ENCODE assay signal across 8 cellular contexts in the genomic region with DNA sequence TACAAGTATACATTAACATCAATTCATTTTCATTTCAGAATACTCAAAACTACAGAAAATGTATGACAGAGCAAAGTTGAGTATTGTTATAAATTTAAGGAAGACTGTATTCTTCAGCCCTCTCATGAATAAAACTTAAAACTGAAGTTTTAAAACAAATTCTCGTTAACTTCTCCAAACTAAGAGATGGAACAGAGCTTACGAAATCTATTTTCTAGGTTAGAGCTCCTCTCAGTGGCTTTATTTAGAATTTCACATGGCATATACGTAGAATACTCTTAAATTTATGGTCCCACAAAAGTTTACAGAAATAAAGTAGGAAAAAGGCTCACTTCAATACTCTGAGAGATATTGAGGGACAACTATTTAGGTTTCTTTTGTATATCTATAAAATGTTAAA.
A peak's percentile ranks its signal among the peaks of the same experiment; 100 is the strongest.
DNase-seq lines count a peak whose midpoint lies in the region; ATAC-seq and TF ChIP-seq lines count a peak whose summit lies in the region.

No MANE protein-coding gene starts in this region.

- no peaks in the 10 kb centered on the region for H3K4me1 Mint-ChIP-seq in type B pancreatic cell (ENCODE audit: unreplicated experiment)
- no peaks in the 10 kb centered on the region for H3K4me1 Mint-ChIP-seq in CD4-positive, alpha-beta memory T cell

- TF ChIP-seq CTCF in left ventricle myocardium inferior (IDR thresholded peaks at IDR 0.05; ENCODE audit: borderline replicate concordance) = peak; percentile 53
- TF ChIP-seq CTCF in foreskin keratinocyte (conservative IDR thresholded peaks at IDR 0.05) = peak; percentile 65
- peak; percentile 84 for TF ChIP-seq CTCF in type B pancreatic cell (conservative IDR thresholded peaks at IDR 0.05)

- H3K36me3 Mint-ChIP-seq in type B pancreatic cell = no peaks in the 10 kb centered on the region
- no peaks in the 10 kb centered on the region for H3K36me3 Mint-ChIP-seq in CD4-positive, alpha-beta memory T cell

- DNase-seq in left ventricle myocardium inferior (no peak), left ventricle myocardium superior (no peak), HT1080 (ENCODE audit: low read depth) (peak; percentile 16), RPMI8226 (peak; percentile 31), foreskin keratinocyte (peak in 1 of 2 donors; percentile 14), type B pancreatic cell (ENCODE audit: extremely low spot score, unreplicated experiment) (no peak), mucosa of gallbladder (ENCODE audit: low spot score) (no peak)
- no peak for DNase-seq in CD4-positive, alpha-beta memory T cell

- H3K4me3 Mint-ChIP-seq in type B pancreatic cell = no peak overlapping the region
- no peak overlapping the region for H3K4me3 Mint-ChIP-seq in CD4-positive, alpha-beta memory T cell

- ATAC-seq in left ventricle myocardium superior (no peak), foreskin keratinocyte (peak; percentile 46)

- H3K4me3 ChIP-seq in left ventricle myocardium inferior = no peak overlapping the region
- H3K4me3 ChIP-seq in CD4-positive, alpha-beta memory T cell (ENCODE audit: low read length in 2 of 2) = no peak overlapping the region

- no peaks in the 10 kb centered on the region for H3K4me1 ChIP-seq in left ventricle myocardium inferior
- H3K4me1 ChIP-seq in foreskin keratinocyte = no peaks in the 10 kb centered on the region
- no peaks in the 10 kb centered on the region for H3K4me1 ChIP-seq in CD4-positive, alpha-beta memory T cell (ENCODE audit: insufficient read depth, low read length)

- POLR2A ChIA-PET in CD4-positive, alpha-beta memory T cell (lab: Charles Lee; ENCODE audit: partially characterized antibody) = no interaction called here

- intact Hi-C loops in left ventricle myocardium inferior (cut with micrococcal nuclease) (no loop called here), left ventricle myocardium superior (cut with micrococcal nuclease) (no loop called here)
- intact Hi-C loops in CD4-positive, alpha-beta memory T cell (cut with micrococcal nuclease) = no loop called here

- H3K27me3 ChIP-seq in left ventricle myocardium inferior (ENCODE audit: low read depth) = no peaks in the 10 kb centered on the region
- no peaks in the 10 kb centered on the region for H3K27me3 ChIP-seq in foreskin keratinocyte
- H3K27me3 ChIP-seq in CD4-positive, alpha-beta memory T cell (ENCODE audit: insufficient read depth, low read length) = no peaks in the 10 kb centered on the region

- CTCF ChIA-PET in CD4-positive, alpha-beta memory T cell (lab: Charles Lee; ENCODE audit: partially characterized antibody) = no interaction called here

- H3K27me3 Mint-ChIP-seq in type B pancreatic cell = no peaks in the 10 kb centered on the region
- no peaks in the 10 kb centered on the region for H3K27me3 Mint-ChIP-seq in CD4-positive, alpha-beta memory T cell

- no peak overlapping the region for H3K27ac Mint-ChIP-seq in type B pancreatic cell
- H3K27ac Mint-ChIP-seq in CD4-positive, alpha-beta memory T cell = no peak overlapping the region

- no peaks in the 10 kb centered on the region for H3K9me3 Mint-ChIP-seq in type B pancreatic cell
- no peaks in the 10 kb centered on the region for H3K9me3 Mint-ChIP-seq in CD4-positive, alpha-beta memory T cell

- H3K9me3 ChIP-seq in left ventricle myocardium inferior (replicated peaks) = no peaks in the 10 kb centered on the region
- no peaks in the 10 kb centered on the region for H3K9me3 ChIP-seq in CD4-positive, alpha-beta memory T cell (ENCODE audit: control insufficient read depth in 1 of 2, low read length in 2 of 2)

- H3K27ac ChIP-seq in left ventricle myocardium inferior (replicated peaks) (no peak overlapping the region), foreskin keratinocyte (no peak overlapping the region)
- H3K27ac ChIP-seq in CD4-positive, alpha-beta memory T cell (ENCODE audit: low read depth, low read length) = no peak overlapping the region

- H3K36me3 ChIP-seq in left ventricle myocardium inferior = no peaks in the 10 kb centered on the region
- no peaks in the 10 kb centered on the region for H3K36me3 ChIP-seq in CD4-positive, alpha-beta memory T cell (ENCODE audit: insufficient read depth, low read length)

Comparison
In these comparisons a context has a peak if more than half of its experiments do, and no peak if none do; other contexts are left out.
1. DNase-seq: peak in HT1080 (single experiment) and RPMI8226 (single experiment); none in left ventricle myocardium inferior (single experiment), left ventricle myocardium superior (single experiment), type B pancreatic cell (single experiment), CD4-positive, alpha-beta memory T cell (0 of 5) and mucosa of gallbladder (single experiment).
2. Peak in every context shown above with its lines, with median percentiles within 50 percentile points of each other: CTCF ChIP-seq.